ENCODE assay signal across 8 cellular contexts in the genomic region with DNA sequence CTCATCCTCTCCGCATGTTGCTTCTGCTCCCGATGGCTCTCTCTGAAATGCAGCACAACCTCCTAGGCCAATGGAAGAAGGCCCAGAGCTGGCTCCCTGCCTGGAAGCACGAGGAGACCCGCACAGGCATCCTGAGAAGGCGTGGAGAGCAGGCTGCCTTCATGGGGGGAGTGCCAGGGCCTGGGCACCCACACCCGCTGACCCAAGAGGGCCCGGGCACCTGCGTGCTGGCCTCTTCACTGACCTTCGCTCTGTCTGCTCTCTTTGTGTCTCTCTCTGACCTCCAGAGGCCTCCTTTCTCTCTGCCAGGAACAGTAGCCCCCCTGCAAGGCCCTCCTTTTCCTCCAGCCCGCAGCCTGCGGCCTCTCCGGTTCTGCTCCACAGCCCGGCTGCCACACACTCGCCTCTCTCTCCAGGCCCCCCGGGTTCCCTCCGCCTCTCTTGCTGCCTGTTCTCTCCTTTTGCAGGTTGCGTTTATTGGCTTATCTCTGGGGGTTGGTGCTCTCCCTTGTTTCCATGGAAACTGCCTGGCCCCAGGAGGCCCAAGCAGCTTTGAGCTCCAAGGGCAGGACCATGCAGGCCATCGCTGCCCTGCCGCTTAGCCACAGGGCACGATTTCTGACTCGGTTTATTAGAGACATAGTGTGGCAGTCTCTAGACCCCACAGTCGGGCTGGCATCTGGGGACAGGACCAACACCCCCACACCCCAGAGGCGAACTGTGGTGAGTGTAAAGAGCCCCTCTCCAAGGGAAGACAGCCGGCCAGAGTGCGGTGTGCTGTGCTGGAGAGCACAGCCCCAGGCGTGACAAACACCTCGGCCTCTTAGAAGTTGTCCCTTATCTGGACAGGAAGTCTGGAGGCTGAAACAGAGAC. TPM values are rescaled to one million over a fixed set of nuclear protein-coding genes. Genes with fewer than 3 reads are reported as not detected.
DNase-seq lines count a peak whose midpoint lies in the region; ATAC-seq and TF ChIP-seq lines count a peak whose summit lies in the region.

No MANE protein-coding gene starts in this region.

- no peak for DNase-seq in activated T-cell treated with anti-CD3 and anti-CD28 coated beads, Interleukin-2, amount 50 U/mL, for 4 hours
- no peak for DNase-seq in activated T-cell treated with anti-CD3 and anti-CD28 coated beads, Interleukin-2, amount 50 U/mL, for 1 hour
- DNase-seq in adipocyte (ENCODE audit: low read depth) (no peak), testis (peak; percentile 59), MV-4-11 (lab: John Stamatoyannopoulos, UW) (no peak)

- H3K4me3 ChIP-seq in adipocyte (ENCODE audit: low read length) (peak overlapping the region; percentile 77), iPS-18a (ENCODE audit: low read length) (peak overlapping the region; percentile 54), testis (no peak overlapping the region)

- H3K27me3 Mint-ChIP-seq in activated T-cell treated with anti-CD3 and anti-CD28 coated beads, Interleukin-2, amount 50 U/mL, for 4 hours (ENCODE audit: low read depth): no peaks in the 10 kb centered on the region

- H3K9me3 Mint-ChIP-seq in activated T-cell treated with anti-CD3 and anti-CD28 coated beads, Interleukin-2, amount 50 U/mL, for 4 hours: no peaks in the 10 kb centered on the region

- no peaks in the 10 kb centered on the region for H3K9me3 ChIP-seq in adipocyte (ENCODE audit: control insufficient read depth, low read length)
- H3K9me3 ChIP-seq in iPS-18a (ENCODE audit: control insufficient read depth, low read depth, low read length): no peaks in the 10 kb centered on the region
- H3K9me3 ChIP-seq in testis: no peaks in the 10 kb centered on the region

- peaks cover 3% of the 10 kb centered on the region for H3K36me3 Mint-ChIP-seq in activated T-cell treated with anti-CD3 and anti-CD28 coated beads, Interleukin-2, amount 50 U/mL, for 4 hours (ENCODE audit: insufficient read depth)

- WGBS in testis, 2 donors: 40 to 60% methylated on average over 20 to 27 of the region's 27 CpGs

- no peak overlapping the region for H3K27ac ChIP-seq in iPS-18a (ENCODE audit: low read length)
- peak overlapping the region in 1 of 2 donors; percentile 6 for H3K27ac ChIP-seq in testis

- H3K27me3 ChIP-seq in adipocyte (replicated peaks; ENCODE audit: control insufficient read depth, insufficient read depth, low read length) (no peaks in the 10 kb centered on the region), iPS-18a (ENCODE audit: control insufficient read depth, insufficient read depth, low read length) (no peaks in the 10 kb centered on the region), testis (no peaks in the 10 kb centered on the region)

- H3K9ac ChIP-seq in adipocyte (ENCODE audit: low read length) (peak overlapping the region; percentile 82), iPS-18a (ENCODE audit: low read length) (no peak overlapping the region)

- TF ChIP-seq POLR2A in testis (IDR thresholded peaks at IDR 0.05): no peak

- no peak for TF ChIP-seq CTCF in testis (IDR thresholded peaks at IDR 0.05)

- H3K4me1 ChIP-seq in adipocyte (ENCODE audit: control insufficient read depth, insufficient read depth, low read length): peaks cover 6% of the 10 kb centered on the region
- no peaks in the 10 kb centered on the region for H3K4me1 ChIP-seq in iPS-18a (ENCODE audit: control insufficient read depth, low read depth, low read length)
- H3K4me1 ChIP-seq in testis: peaks cover 23% of the 10 kb centered on the region

- H3K4me3 Mint-ChIP-seq in activated T-cell treated with anti-CD3 and anti-CD28 coated beads, Interleukin-2, amount 50 U/mL, for 4 hours: peak overlapping the region; percentile 83

- intact Hi-C loops in testis (cut with DNase I; ENCODE audit: low total_unique reads): loop anchor here (5.0 kb wide), 1 partner anchor 154 kb away; no protein-coding TSS in a partner anchor

- H3K4me1 Mint-ChIP-seq in activated T-cell treated with anti-CD3 and anti-CD28 coated beads, Interleukin-2, amount 50 U/mL, for 4 hours (ENCODE audit: low read depth): peaks cover 18% of the 10 kb centered on the region

- H3K36me3 ChIP-seq in adipocyte (ENCODE audit: control insufficient read depth, insufficient read depth, low read length, severe bottlenecking): no peaks in the 10 kb centered on the region
- H3K36me3 ChIP-seq in iPS-18a (ENCODE audit: control insufficient read depth, low read depth, low read length): no peaks in the 10 kb centered on the region
- H3K36me3 ChIP-seq in testis (ENCODE audit: low read depth, missing control alignments): no peaks in the 10 kb centered on the region

- no peak for ATAC-seq in activated T-cell treated with anti-CD3 and anti-CD28 coated beads, Interleukin-2, amount 50 U/mL, for 4 hours
- ATAC-seq in HG02970 (IDR thresholded peaks at IDR 0.05; ENCODE audit: low FRiP score, unreplicated experiment) (no peak), HG03175 (IDR thresholded peaks at IDR 0.05; ENCODE audit: unreplicated experiment) (no peak)

RNA-seq across cellular contexts. Expression of a gene that starts 1.7 kb away (rescaled TPM):
- total RNA-seq in activated T-cell treated with anti-CD3 and anti-CD28 coated beads, Interleukin-2, amount 50 U/mL, for 4 hours: 100 to 1,000 TPM; 263 to 292 (median 276) TPM
- 100 to 1,000 TPM; 132 to 137 TPM for total RNA-seq in testis
- polyA plus RNA-seq in testis (ENCODE audit: insufficient read depth, low read depth, low replicate concordance): 264 TPM

RNA-seq across cellular contexts. Expression of a gene that starts 2.3 kb away (rescaled TPM):
- total RNA-seq in activated T-cell treated with anti-CD3 and anti-CD28 coated beads, Interleukin-2, amount 50 U/mL, for 4 hours: 100 to 1,000 TPM; 102 to 113 (median 103) TPM
- 100 to 1,000 TPM; 101 to 121 TPM for total RNA-seq in testis
- 89.0 TPM for polyA plus RNA-seq in testis (ENCODE audit: insufficient read depth, low read depth, low replicate concordance)

RNA-seq across cellular contexts. Expression of a gene that starts 14.5 kb away (rescaled TPM):
- total RNA-seq in activated T-cell treated with anti-CD3 and anti-CD28 coated beads, Interleukin-2, amount 50 U/mL, for 4 hours: not detected
- 100 to 1,000 TPM; 129 to 141 TPM for total RNA-seq in testis
- polyA plus RNA-seq in testis (ENCODE audit: insufficient read depth, low read depth, low replicate concordance): 386 TPM

RNA-seq across cellular contexts. Expression of a gene that starts 38.8 kb away (rescaled TPM):
- under 1 TPM; 0.23 to 0.43 (median 0.29) TPM for total RNA-seq in activated T-cell treated with anti-CD3 and anti-CD28 coated beads, Interleukin-2, amount 50 U/mL, for 4 hours
- total RNA-seq in testis: 100 to 1,000 TPM in 1 of 2 donors, 10 to 100 TPM in 1; 72.6 to 117 TPM
- polyA plus RNA-seq in testis (ENCODE audit: insufficient read depth, low read depth, low replicate concordance): 140 TPM

RNA-seq across cellular contexts. Expression of a gene that starts 54.7 kb away (rescaled TPM):
- total RNA-seq in activated T-cell treated with anti-CD3 and anti-CD28 coated beads, Interleukin-2, amount 50 U/mL, for 4 hours: not detected
- total RNA-seq in testis: 10 to 100 TPM; 56.9 to 88.4 TPM
- polyA plus RNA-seq in testis (ENCODE audit: insufficient read depth, low read depth, low replicate concordance): 10.3 TPM

Comparison
In these comparisons a context has a peak if more than half of its experiments do, and no peak if none do; other contexts are left out.
1. H3K4me3 ChIP-seq: peak in adipocyte (single experiment) and iPS-18a (single experiment); none in testis (0 of 2).
2. RNA of a gene that starts 14.5 kb away (total RNA-seq): 129 to 141 TPM in testis; not detected in activated T-cell treated with anti-CD3 and anti-CD28 coated beads, Interleukin-2, amount 50 U/mL, for 4 hours; every median in the first group is over 100 times any median in the second.